26 cellular contexts compared by ENCODE assay signal in the genomic region with DNA sequence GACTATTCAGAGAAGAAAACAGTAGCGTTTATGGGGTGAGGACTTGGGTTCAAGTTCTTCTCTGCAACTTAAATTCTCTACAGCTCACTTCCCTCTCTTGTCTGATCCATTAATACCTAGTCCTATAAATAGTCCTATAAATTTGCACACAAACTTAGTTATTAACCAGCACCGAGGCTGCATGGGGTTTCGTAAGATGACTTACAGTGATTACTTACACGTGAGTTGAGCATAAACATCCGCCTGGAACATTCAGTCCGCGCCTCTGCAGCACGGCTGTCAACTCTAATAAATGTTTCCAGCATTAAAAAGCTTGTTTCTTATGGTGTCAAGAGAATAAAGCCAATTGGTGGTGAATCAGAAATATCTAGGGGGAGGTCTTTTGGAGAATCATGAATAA.
DNase-seq lines count a peak whose midpoint lies in the region; ATAC-seq, FAIRE-seq and TF ChIP-seq lines count a peak whose summit lies in the region.
"Had no signal": no experiment of that assay in that cellular context is flagged by ENCODE, and none has a peak within 500 bp of the region (broad histone marks: within the 10 kb centered on the region; RNA-seq: fewer than 3 reads in every experiment).

No MANE protein-coding gene starts in this region.

- no peak for TF ChIP-seq POLR2A in stomach (IDR thresholded peaks at IDR 0.05)

- no peaks in the 10 kb centered on the region for H3K27me3 Mint-ChIP-seq in activated naive CD4-positive, alpha-beta T cell treated with anti-CD3 and anti-CD28 coated beads, Interleukin-2, amount 50 U/mL, for 24 hours
- H3K27me3 Mint-ChIP-seq in activated naive CD8-positive, alpha-beta T cell treated with anti-CD3 and anti-CD28 coated beads, Interleukin-2, amount 50 U/mL, for 24 hours: no peaks in the 10 kb centered on the region
- H3K27me3 Mint-ChIP-seq in Caco-2 (ENCODE audit: insufficient read depth, unreplicated experiment): no peaks in the 10 kb centered on the region

- H3K4me3 ChIP-seq in stomach (no peak overlapping the region), Caco-2 (ENCODE audit: low read depth, low read length) (no peak overlapping the region)
- H3K4me3 ChIP-seq: A549, ascending aorta had no signal

- no peak overlapping the region for H3K27ac Mint-ChIP-seq in activated naive CD4-positive, alpha-beta T cell treated with anti-CD3 and anti-CD28 coated beads, Interleukin-2, amount 50 U/mL, for 24 hours
- H3K27ac Mint-ChIP-seq in activated naive CD8-positive, alpha-beta T cell treated with anti-CD3 and anti-CD28 coated beads, Interleukin-2, amount 50 U/mL, for 24 hours: peak overlapping the region; percentile 94
- no peak overlapping the region for H3K27ac Mint-ChIP-seq in Caco-2 (ENCODE audit: unreplicated experiment)

- BruUV-seq in Caco-2 (replicated peaks; lab: Mats Ljungman, UMichigan): no TSS peak

- 69 to 86% (median 79%) methylated on average over 8 of the region's 8 CpGs for WGBS in stomach, 5 donors

- H3K36me3 ChIP-seq in stomach (no peaks in the 10 kb centered on the region), Caco-2 (ENCODE audit: control insufficient read depth, insufficient read depth, low read length) (no peaks in the 10 kb centered on the region)
- H3K36me3 ChIP-seq: ascending aorta, BE2C had no signal

- H3K4me1 ChIP-seq in stomach (peaks cover 0 to 6% (median 0%) of the 10 kb centered on the region in 4 donors), Caco-2 (no peaks in the 10 kb centered on the region)
- H3K4me1 ChIP-seq: A549, ascending aorta, BE2C had no signal

- H3K36me3 Mint-ChIP-seq in activated naive CD4-positive, alpha-beta T cell treated with anti-CD3 and anti-CD28 coated beads, Interleukin-2, amount 50 U/mL, for 24 hours: no peaks in the 10 kb centered on the region
- H3K36me3 Mint-ChIP-seq in activated naive CD8-positive, alpha-beta T cell treated with anti-CD3 and anti-CD28 coated beads, Interleukin-2, amount 50 U/mL, for 24 hours (ENCODE audit: low read depth): no peaks in the 10 kb centered on the region
- H3K36me3 Mint-ChIP-seq in Caco-2 (ENCODE audit: insufficient read depth, unreplicated experiment): peaks cover 6% of the 10 kb centered on the region

- FAIRE-seq in islet of Langerhans (lab: Jason Lieb, UNC): peak; percentile 45
- FAIRE-seq: A549, HTR-8/SVneo, small intestine, urothelium cell line had no signal

- H3K27ac ChIP-seq in stomach: peak overlapping the region in 1 of 5 donors; percentile 56
- H3K27ac ChIP-seq: A549, ascending aorta had no signal

- H3K4me3 Mint-ChIP-seq in activated naive CD4-positive, alpha-beta T cell treated with anti-CD3 and anti-CD28 coated beads, Interleukin-2, amount 50 U/mL, for 24 hours: peak overlapping the region; percentile 2
- no peak overlapping the region for H3K4me3 Mint-ChIP-seq in activated naive CD8-positive, alpha-beta T cell treated with anti-CD3 and anti-CD28 coated beads, Interleukin-2, amount 50 U/mL, for 24 hours
- no peak overlapping the region for H3K4me3 Mint-ChIP-seq in Caco-2 (ENCODE audit: unreplicated experiment)

- CTCF ChIA-PET in Caco-2 (lab: Charles Lee): no interaction called here

- H3K9me3 ChIP-seq in stomach: no peaks in the 10 kb centered on the region
- H3K9me3 ChIP-seq in Caco-2: no peaks in the 10 kb centered on the region
- H3K9me3 ChIP-seq: A549, ascending aorta, BE2C had no signal

- intact Hi-C loops in stomach (cut with DNase I; ENCODE audit: low total_unique reads) (no loop called here), Caco-2 (cut with micrococcal nuclease; ENCODE audit: unreplicated experiment) (no loop called here)

- ATAC-seq in activated naive CD8-positive, alpha-beta T cell treated with anti-CD3 and anti-CD28 coated beads, Interleukin-2, amount 50 U/mL, for 24 hours: no peak
- ATAC-seq: A549 had no signal

- TF ChIP-seq CTCF in stomach (IDR thresholded peaks at IDR 0.05): no peak
- no peak for TF ChIP-seq CTCF in Caco-2 (IDR thresholded peaks at IDR 0.05; ENCODE audit: insufficient read depth in 1 of 2, low read depth in 1 of 2, low read length in 1 of 2, severe bottlenecking in 1 of 2, unreplicated experiment in 1 of 2)

- no peaks in the 10 kb centered on the region for H3K9me3 Mint-ChIP-seq in activated naive CD4-positive, alpha-beta T cell treated with anti-CD3 and anti-CD28 coated beads, Interleukin-2, amount 50 U/mL, for 24 hours
- H3K9me3 Mint-ChIP-seq in activated naive CD8-positive, alpha-beta T cell treated with anti-CD3 and anti-CD28 coated beads, Interleukin-2, amount 50 U/mL, for 24 hours: peaks cover 4% of the 10 kb centered on the region
- no peaks in the 10 kb centered on the region for H3K9me3 Mint-ChIP-seq in Caco-2 (ENCODE audit: unreplicated experiment)

- POLR2A ChIA-PET in Caco-2 (lab: Charles Lee): no interaction called here

- peaks cover 26% of the 10 kb centered on the region for H3K4me1 Mint-ChIP-seq in activated naive CD4-positive, alpha-beta T cell treated with anti-CD3 and anti-CD28 coated beads, Interleukin-2, amount 50 U/mL, for 24 hours
- H3K4me1 Mint-ChIP-seq in activated naive CD8-positive, alpha-beta T cell treated with anti-CD3 and anti-CD28 coated beads, Interleukin-2, amount 50 U/mL, for 24 hours: peaks cover 56% of the 10 kb centered on the region
- no peaks in the 10 kb centered on the region for H3K4me1 Mint-ChIP-seq in Caco-2 (ENCODE audit: low read depth, unreplicated experiment)

- DNase-seq in activated naive CD4-positive, alpha-beta T cell treated with anti-CD3 and anti-CD28 coated beads, Interleukin-2, amount 50 U/mL, for 16 hours: no peak
- DNase-seq in activated naive CD8-positive, alpha-beta T cell treated with anti-CD3 and anti-CD28 coated beads, Interleukin-2, amount 50 U/mL, for 24 hours: no peak
- DNase-seq in stomach (no peak), NCI-H1105 treated with DMSO at 0.1 percent for 48 hours (lab: John Stamatoyannopoulos, UW) (no peak), RPMI8226 (no peak), Caco-2 (no peak)
- DNase-seq: activated CD4-positive, alpha-beta T cell treated with anti-CD3 and anti-CD28 coated beads, Interleukin-2, amount 50 U/mL, for 4 hours; activated gamma-delta T cell treated with Interleukin-2 at 50 U/mL for 16 hours; BE2C; caudate nucleus; DMS53; GDM1; H7; Kasumi-1; NCI-H1930; NCI-H748 treated with DMSO at 0.1 percent for 48 hours; occipital lobe; small intestine; stimulated activated CD4-positive, alpha-beta T cell treated with anti-CD3 and anti-CD28 coated beads, Interleukin-1b, Interleukin-23, amount 100 ng/mL, for 48 hours; T1000 had no signal

- TF ChIP-seq EP300 in stomach (IDR thresholded peaks at IDR 0.05): peak; percentile 96

- no peaks in the 10 kb centered on the region for H3K27me3 ChIP-seq in stomach
- H3K27me3 ChIP-seq in Caco-2 (replicated peaks; ENCODE audit: control insufficient read depth, insufficient read depth, low read length): no peaks in the 10 kb centered on the region
- H3K27me3 ChIP-seq: ascending aorta, BE2C had no signal
